In genomic region chr19:3285647-3286176, GRCh38 we compare ENCODE assay signal across 8 cellular contexts.
DNase-seq lines count a peak whose midpoint lies in the region; ATAC-seq, FAIRE-seq and TF ChIP-seq lines count a peak whose summit lies in the region.

No MANE protein-coding gene starts in this region.

- H3K18ac ChIP-seq in mesenchymal stem cell (ENCODE audit: low read depth in 1 of 2, low read length in 2 of 2), result no peak overlapping the region

- H3K79me1 ChIP-seq in mesenchymal stem cell (replicated peaks; ENCODE audit: low read length, poor library complexity, severe bottlenecking), result no peaks in the 10 kb centered on the region

- H3K4me3 ChIP-seq in HUES64 (ENCODE audit: low read length), result peak overlapping the region; percentile 61
- peak overlapping the region; percentile 53 for H3K4me3 ChIP-seq in K562
- H3K4me3 ChIP-seq in mesenchymal stem cell (ENCODE audit: insufficient read depth in 1 of 2, low read depth in 1 of 2, low read length in 2 of 2), result peak overlapping the region in 1 of 2 experiments; percentile 22
- peak overlapping the region in 1 of 2 donors; percentile 18 for H3K4me3 ChIP-seq in left lung

- TF ChIP-seq CTCF in 22Rv1 (IDR thresholded peaks at IDR 0.05), result no peak
- TF ChIP-seq CTCF in K562 (IDR thresholded peaks at IDR 0.05 in 2 of 3, conservative IDR thresholded peaks at IDR 0.05 in 1 of 3; ENCODE audit: insufficient read depth in 2 of 3, low read depth in 1 of 3, low read length in 3 of 3), result no peak
- TF ChIP-seq CTCF in left lung (IDR thresholded peaks at IDR 0.05), result no peak

- H3K9me1 ChIP-seq in K562 (ENCODE audit: control insufficient read depth, insufficient read depth, low read length), result no peaks in the 10 kb centered on the region

- no peak for FAIRE-seq in K562 (lab: Jason Lieb, UNC)

- H3K36me3 ChIP-seq in HUES64 (ENCODE audit: insufficient read depth, low read length) (no peaks in the 10 kb centered on the region; the same call in 1 of the 2 replicates), K562 (ENCODE audit: control insufficient read depth, insufficient read depth, low read length) (no peaks in the 10 kb centered on the region), mesenchymal stem cell (ENCODE audit: control insufficient read depth in 1 of 2, insufficient read depth in 2 of 2, low read depth in 1 of 2, low read length in 2 of 2) (no peaks in the 10 kb centered on the region), left lung (no peaks in the 10 kb centered on the region)

- WGBS in HUES64, result 2% methylated on average over 35 of the region's 40 CpGs
- under 1% methylated on average over 12 of the region's 40 CpGs for WGBS in K562 (ENCODE audit: insufficient coverage, low coverage, missing lambda C conversion rate)
- 5% methylated on average over 37 of the region's 40 CpGs for WGBS in mesenchymal stem cell

- no peaks in the 10 kb centered on the region for H3K27me3 ChIP-seq in HUES64 (ENCODE audit: insufficient read depth, low read length)
- H3K27me3 ChIP-seq in K562 (ENCODE audit: control insufficient read depth in 2 of 2, insufficient read depth in 2 of 2, low read length in 2 of 2), result peaks cover 7 to 20% of the 10 kb centered on the region in 2 experiments; a peak in 3 of 5 replicates
- H3K27me3 ChIP-seq in mesenchymal stem cell (ENCODE audit: control insufficient read depth in 1 of 2, insufficient read depth in 1 of 2, low read length in 2 of 2), result peaks cover 42 to 76% of the 10 kb centered on the region in 2 experiments
- H3K27me3 ChIP-seq in left lung, result peaks cover 0 to 87% of the 10 kb centered on the region in 2 donors

- DNase-seq in K562 (ENCODE audit: extremely low read depth in 1 of 4, low spot score in 3 of 4) (peak in 2 of 4 experiments; percentile 98 to 99), mesenchymal stem cell (no peak), EL (no peak), NOMO-1 treated with dmso at 0.1 percent for 144 hours (lab: John Stamatoyannopoulos, UW; ENCODE audit: unreplicated experiment) (no peak), left lung (no peak)

- no peaks in the 10 kb centered on the region for H3K79me2 ChIP-seq in K562 (ENCODE audit: control insufficient read depth, insufficient read depth, low read length)

- no peak overlapping the region for H2BK5ac ChIP-seq in mesenchymal stem cell (ENCODE audit: low read depth, low read length, poor library complexity, severe bottlenecking)

- CTCF ChIA-PET in K562 (lab: Yijun Ruan, JAX; ENCODE audit: low intra/inter-chr PET ratio), result no interaction called here

- in situ Hi-C loops in K562 (cut with MboI), result no loop called here

- no peak overlapping the region for H4K8ac ChIP-seq in mesenchymal stem cell (ENCODE audit: low read length)

- no peak overlapping the region for H3K23ac ChIP-seq in mesenchymal stem cell (ENCODE audit: low read length in 2 of 2)

- no TSS peak for BruUV-seq in K562 (replicated peaks; lab: Mats Ljungman, UMichigan)

- H3K9me3 ChIP-seq in HUES64 (ENCODE audit: insufficient read depth, low read depth, low read length), result no peaks in the 10 kb centered on the region
- no peaks in the 10 kb centered on the region for H3K9me3 ChIP-seq in K562 (replicated peaks; ENCODE audit: control insufficient read depth, insufficient read depth, low read depth, low read length)
- H3K9me3 ChIP-seq in mesenchymal stem cell (ENCODE audit: control insufficient read depth, low read length), result no peaks in the 10 kb centered on the region
- no peaks in the 10 kb centered on the region for H3K9me3 ChIP-seq in left lung

- H2BK12ac ChIP-seq in mesenchymal stem cell (ENCODE audit: low read length in 2 of 2), result no peak overlapping the region

- no peak for TF ChIP-seq POLR2A in K562 (conservative IDR thresholded peaks at IDR 0.05)

- H3K4me1 ChIP-seq in HUES64 (ENCODE audit: insufficient read depth, low read length) (no peaks in the 10 kb centered on the region; the same call in 1 of the 2 replicates), K562 (replicated peaks in 1 of 2; ENCODE audit: control insufficient read depth in 2 of 2, insufficient read depth in 2 of 2, low read length in 2 of 2) (peaks cover 12 to 35% of the 10 kb centered on the region in 2 experiments), mesenchymal stem cell (ENCODE audit: control insufficient read depth, insufficient read depth, low read depth, low read length) (peaks cover 16% of the 10 kb centered on the region), left lung (peaks cover 0 to 7% of the 10 kb centered on the region in 2 donors)

- no peak overlapping the region for H3K14ac ChIP-seq in mesenchymal stem cell (ENCODE audit: low read length in 2 of 2)

- intact Hi-C loops in K562 (cut with micrococcal nuclease), result no loop called here
- intact Hi-C loops in left lung (cut with DNase I), result no loop called here

- peak overlapping the region; percentile 61; the same call in 1 of the 2 replicates for H3K9ac ChIP-seq in HUES64 (ENCODE audit: low read depth, low read length)
- peak overlapping the region in 1 of 2 experiments; percentile 66; a peak in 3 of 4 replicates for H3K9ac ChIP-seq in K562 (ENCODE audit: insufficient read depth in 1 of 2, low read depth in 2 of 2, low read length in 2 of 2)
- H3K9ac ChIP-seq in mesenchymal stem cell (ENCODE audit: low read length), result no peak overlapping the region

- no peak overlapping the region for H2AK5ac ChIP-seq in mesenchymal stem cell (ENCODE audit: low read length, severe bottlenecking)

- H2BK15ac ChIP-seq in mesenchymal stem cell (ENCODE audit: low read depth, poor library complexity, severe bottlenecking), result no peak overlapping the region

- no peak for TF ChIP-seq RAD21 in K562 (CRISPR knock-in tag; conservative IDR thresholded peaks at IDR 0.05 in 1 of 2, IDR thresholded peaks at IDR 0.05 in 1 of 2)

- H2BK120ac ChIP-seq in mesenchymal stem cell (ENCODE audit: low read depth, low read length), result no peak overlapping the region

- POLR2A ChIA-PET in K562 (lab: Yijun Ruan, JAX), result interaction anchor here (0.6 to 1.5 kb wide), 5 partner anchors 10 to 101 kb away, joined by 3 to 16 read pairs (median 4); no protein-coding TSS in a partner anchor

- H3K4me2 ChIP-seq in K562 (ENCODE audit: insufficient read depth, low read length) (peak overlapping the region; percentile 70), mesenchymal stem cell (ENCODE audit: low read length, poor library complexity, severe bottlenecking) (peak overlapping the region; percentile 52)

- H3K27ac ChIP-seq in 22Rv1 (peak overlapping the region; percentile 52), HUES64 (ENCODE audit: low read depth, low read length) (no peak overlapping the region), K562 (ENCODE audit: extremely low read depth, low read depth, low read length) (no peak overlapping the region), mesenchymal stem cell (ENCODE audit: low read length, poor library complexity, severe bottlenecking) (no peak overlapping the region), left lung (no peak overlapping the region)

- no peak overlapping the region for H3K4ac ChIP-seq in mesenchymal stem cell (ENCODE audit: low read depth in 1 of 2, low read length in 2 of 2)

- no peak overlapping the region for H4K91ac ChIP-seq in mesenchymal stem cell (ENCODE audit: low read length)

- ATAC-seq in K562 (peak; percentile 70), HG02840 (IDR thresholded peaks at IDR 0.05; ENCODE audit: low FRiP score, unreplicated experiment) (no peak), left lung (no peak)

- H4K20me1 ChIP-seq in K562 (replicated peaks; ENCODE audit: control insufficient read depth, insufficient read depth, low read length), result no peaks in the 10 kb centered on the region; the same call in 1 of the 2 replicates

- H2AFZ ChIP-seq in K562 (ENCODE audit: low read depth, low read length) (peak overlapping the region; percentile 95), mesenchymal stem cell (ENCODE audit: low read depth, low read length) (no peak overlapping the region)

- no peak for TF ChIP-seq EP300 in K562 (IDR thresholded peaks at IDR 0.05; ENCODE audit: low read length)

TF ChIP-seq in K562, 482 proteins besides CTCF, POLR2A, EP300 and RAD21 (continues in another document):
- TF ChIP-seq CREM (IDR thresholded peaks at IDR 0.05; ENCODE audit: low read depth) (peak; percentile 1; the same call in 1 of the 2 replicates), SOX6 (IDR thresholded peaks at IDR 0.05) (no peak), NCOA2 (IDR thresholded peaks at IDR 0.05; ENCODE audit: partially characterized antibody in 2 of 2) (no peak), CXXC5 (CRISPR knock-in tag; IDR thresholded peaks at IDR 0.05) (peak; percentile 28; the same call in 1 of the 2 replicates), PHTF2 (CRISPR knock-in tag; IDR thresholded peaks at IDR 0.05) (no peak), SNIP1 (IDR thresholded peaks at IDR 0.05; ENCODE audit: low read depth) (no peak), ZBTB7A (IDR thresholded peaks at IDR 0.05; ENCODE audit: borderline replicate concordance, control insufficient read depth, low read depth, low read length) (peak; percentile 59; the same call in 1 of the 2 replicates), ZNF717 (CRISPR knock-in tag; IDR thresholded peaks at IDR 0.05) (no peak), ARID4B (CRISPR knock-in tag; IDR thresholded peaks at IDR 0.05) (peak; percentile 89)
